ENCODE assay signal across 1 cellular context in the genomic region with DNA sequence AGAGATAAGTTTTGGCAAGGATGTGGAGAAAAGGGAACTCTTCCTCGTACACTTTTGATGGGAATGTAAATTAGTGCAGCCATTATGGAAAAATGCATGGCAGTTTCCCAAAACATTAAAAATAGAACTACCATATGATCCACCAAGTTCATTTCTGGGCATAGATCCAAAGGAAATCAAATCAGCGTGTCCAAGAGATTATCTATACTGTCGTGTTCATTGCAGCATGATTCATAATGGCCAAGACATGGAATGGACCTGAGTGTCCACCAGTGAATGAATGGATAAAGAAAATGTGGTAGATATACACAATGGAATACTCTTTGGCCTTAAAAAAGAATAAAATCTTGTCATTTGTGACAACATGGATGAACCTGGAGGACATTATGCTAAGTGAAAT.
A peak's percentile ranks its signal among the peaks of the same experiment; 100 is the strongest.
TF ChIP-seq lines count a peak whose summit lies in the region.

No MANE protein-coding gene starts in this region.

TF ChIP-seq in SK-N-SH treated with all-trans-retinoic acid at 6 μM for 48 hours, 23 proteins besides CTCF, POLR2A, EP300 and RAD21 (continued from another document):
- TF ChIP-seq, protein P1, sequence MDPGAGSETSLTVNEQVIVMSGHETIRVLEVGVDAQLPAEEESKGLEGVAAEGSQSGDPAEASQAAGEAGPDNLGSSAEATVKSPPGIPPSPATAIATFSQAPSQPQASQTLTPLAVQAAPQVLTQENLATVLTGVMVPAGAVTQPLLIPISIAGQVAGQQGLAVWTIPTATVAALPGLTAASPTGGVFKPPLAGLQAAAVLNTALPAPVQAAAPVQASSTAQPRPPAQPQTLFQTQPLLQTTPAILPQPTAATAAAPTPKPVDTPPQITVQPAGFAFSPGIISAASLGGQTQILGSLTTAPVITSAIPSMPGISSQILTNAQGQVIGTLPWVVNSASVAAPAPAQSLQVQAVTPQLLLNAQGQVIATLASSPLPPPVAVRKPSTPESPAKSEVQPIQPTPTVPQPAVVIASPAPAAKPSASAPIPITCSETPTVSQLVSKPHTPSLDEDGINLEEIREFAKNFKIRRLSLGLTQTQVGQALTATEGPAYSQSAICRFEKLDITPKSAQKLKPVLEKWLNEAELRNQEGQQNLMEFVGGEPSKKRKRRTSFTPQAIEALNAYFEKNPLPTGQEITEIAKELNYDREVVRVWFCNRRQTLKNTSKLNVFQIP (CRISPR knock-in tag; IDR thresholded peaks at IDR 0.05; ENCODE audit: borderline replicate concordance, low read depth), result peak; percentile 88; the same call in 1 of the 2 replicates
- TF ChIP-seq, protein P2, sequence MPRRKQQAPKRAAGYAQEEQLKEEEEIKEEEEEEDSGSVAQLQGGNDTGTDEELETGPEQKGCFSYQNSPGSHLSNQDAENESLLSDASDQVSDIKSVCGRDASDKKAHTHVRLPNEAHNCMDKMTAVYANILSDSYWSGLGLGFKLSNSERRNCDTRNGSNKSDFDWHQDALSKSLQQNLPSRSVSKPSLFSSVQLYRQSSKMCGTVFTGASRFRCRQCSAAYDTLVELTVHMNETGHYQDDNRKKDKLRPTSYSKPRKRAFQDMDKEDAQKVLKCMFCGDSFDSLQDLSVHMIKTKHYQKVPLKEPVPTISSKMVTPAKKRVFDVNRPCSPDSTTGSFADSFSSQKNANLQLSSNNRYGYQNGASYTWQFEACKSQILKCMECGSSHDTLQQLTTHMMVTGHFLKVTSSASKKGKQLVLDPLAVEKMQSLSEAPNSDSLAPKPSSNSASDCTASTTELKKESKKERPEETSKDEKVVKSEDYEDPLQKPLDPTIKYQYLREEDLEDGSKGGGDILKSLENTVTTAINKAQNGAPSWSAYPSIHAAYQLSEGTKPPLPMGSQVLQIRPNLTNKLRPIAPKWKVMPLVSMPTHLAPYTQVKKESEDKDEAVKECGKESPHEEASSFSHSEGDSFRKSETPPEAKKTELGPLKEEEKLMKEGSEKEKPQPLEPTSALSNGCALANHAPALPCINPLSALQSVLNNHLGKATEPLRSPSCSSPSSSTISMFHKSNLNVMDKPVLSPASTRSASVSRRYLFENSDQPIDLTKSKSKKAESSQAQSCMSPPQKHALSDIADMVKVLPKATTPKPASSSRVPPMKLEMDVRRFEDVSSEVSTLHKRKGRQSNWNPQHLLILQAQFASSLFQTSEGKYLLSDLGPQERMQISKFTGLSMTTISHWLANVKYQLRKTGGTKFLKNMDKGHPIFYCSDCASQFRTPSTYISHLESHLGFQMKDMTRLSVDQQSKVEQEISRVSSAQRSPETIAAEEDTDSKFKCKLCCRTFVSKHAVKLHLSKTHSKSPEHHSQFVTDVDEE (CRISPR knock-in tag; IDR thresholded peaks at IDR 0.05), result no peak
- TF ChIP-seq ZC3H10 (CRISPR knock-in tag; IDR thresholded peaks at IDR 0.05), result peak; percentile 66
- no peak for TF ChIP-seq RARB (CRISPR knock-in tag; IDR thresholded peaks at IDR 0.05)
- TF ChIP-seq, protein P3, sequence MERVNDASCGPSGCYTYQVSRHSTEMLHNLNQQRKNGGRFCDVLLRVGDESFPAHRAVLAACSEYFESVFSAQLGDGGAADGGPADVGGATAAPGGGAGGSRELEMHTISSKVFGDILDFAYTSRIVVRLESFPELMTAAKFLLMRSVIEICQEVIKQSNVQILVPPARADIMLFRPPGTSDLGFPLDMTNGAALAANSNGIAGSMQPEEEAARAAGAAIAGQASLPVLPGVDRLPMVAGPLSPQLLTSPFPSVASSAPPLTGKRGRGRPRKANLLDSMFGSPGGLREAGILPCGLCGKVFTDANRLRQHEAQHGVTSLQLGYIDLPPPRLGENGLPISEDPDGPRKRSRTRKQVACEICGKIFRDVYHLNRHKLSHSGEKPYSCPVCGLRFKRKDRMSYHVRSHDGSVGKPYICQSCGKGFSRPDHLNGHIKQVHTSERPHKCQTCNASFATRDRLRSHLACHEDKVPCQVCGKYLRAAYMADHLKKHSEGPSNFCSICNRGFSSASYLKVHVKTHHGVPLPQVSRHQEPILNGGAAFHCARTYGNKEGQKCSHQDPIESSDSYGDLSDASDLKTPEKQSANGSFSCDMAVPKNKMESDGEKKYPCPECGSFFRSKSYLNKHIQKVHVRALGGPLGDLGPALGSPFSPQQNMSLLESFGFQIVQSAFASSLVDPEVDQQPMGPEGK (CRISPR knock-in tag; IDR thresholded peaks at IDR 0.05; ENCODE audit: borderline replicate concordance), result 0 out of 2 replicates have a peak, but pooled peaks have one; percentile 36
- TF ChIP-seq BACH2 (CRISPR knock-in tag; IDR thresholded peaks at IDR 0.05; ENCODE audit: borderline replicate concordance), result no peak
- no peak for TF ChIP-seq OSR1 (CRISPR knock-in tag; IDR thresholded peaks at IDR 0.05)
- peak; percentile 96 for TF ChIP-seq ISL1 (CRISPR knock-in tag; IDR thresholded peaks at IDR 0.05)
